ENCODE assay signal across 29 cellular contexts in the genomic region with DNA sequence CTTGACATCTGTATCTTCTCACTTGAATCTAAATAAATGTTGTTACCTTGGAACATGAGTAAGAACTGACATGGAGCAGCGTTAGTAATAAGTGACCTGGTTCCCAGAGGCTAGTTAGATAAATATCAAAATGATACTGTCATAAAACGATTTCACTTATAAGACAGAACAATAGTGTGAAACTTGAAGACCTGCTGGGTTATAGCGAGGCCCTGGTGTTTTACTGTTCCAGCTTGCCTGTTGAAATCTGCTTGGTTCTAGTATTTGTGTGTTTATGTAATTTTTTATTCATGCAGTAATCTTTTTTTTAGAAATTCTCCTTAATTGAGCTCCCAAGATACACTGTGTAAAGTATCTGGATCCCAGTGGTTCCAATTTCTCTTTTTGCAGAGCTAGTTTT.
"Had no signal": no experiment of that assay in that cellular context is flagged by ENCODE, and none has a peak within 500 bp of the region (broad histone marks: within the 10 kb centered on the region; RNA-seq: fewer than 3 reads in every experiment).

No MANE protein-coding gene starts in this region.

- ATAC-seq: activated CD4-positive, CD25-positive, alpha-beta regulatory T cell treated with anti-CD3 and anti-CD28 coated beads, Interleukin-2, amount 50 U/mL, for 24 hours; activated CD8-positive, alpha-beta memory T cell treated with anti-CD3 and anti-CD28 coated beads, Interleukin-2, amount 10 ng/mL, durations not matched to agents 7 days and 5 days; activated CD8-positive, alpha-beta T cell treated with anti-CD3 and anti-CD28 coated beads, Interleukin-2, amount 10 ng/mL, durations not matched to agents 7 days and 5 days; activated naive CD8-positive, alpha-beta T cell treated with anti-CD3 and anti-CD28 coated beads, Interleukin-2, amount 50 U/mL, for 24 hours; body of pancreas; effector memory CD8-positive, alpha-beta T cell; foreskin keratinocyte; gastrocnemius medialis; heart left ventricle had no signal

- DNase-seq: activated B cell treated with CpG ODN at 0.5 μM for 24 hours; activated CD4-positive, alpha-beta memory T cell treated with anti-CD3 and anti-CD28 coated beads for 36 hours; activated CD4-positive, alpha-beta T cell treated with anti-CD3 and anti-CD28 coated beads for 48 hours; activated CD8-positive, alpha-beta memory T cell treated with anti-CD3 and anti-CD28 coated beads, Interleukin-2, amount 10 ng/mL, durations not matched to agents 7 days and 5 days; activated CD8-positive, alpha-beta memory T cell treated with anti-CD3 and anti-CD28 coated beads, Interleukin-2, amount 50 U/mL, for 4 hours; activated CD8-positive, alpha-beta T cell treated with anti-CD3 and anti-CD28 coated beads, Interleukin-2, amount 10 ng/mL, durations not matched to agents 7 days and 5 days; activated effector memory CD4-positive, alpha-beta T cell treated with anti-CD3 and anti-CD28 coated beads, Interleukin-2, amount 50 U/mL, for 16 hours; activated naive CD4-positive, alpha-beta T cell treated with anti-CD3 and anti-CD28 coated beads for 36 hours; activated naive CD8-positive, alpha-beta T cell treated with anti-CD3 and anti-CD28 coated beads for 36 hours; activated naive CD8-positive, alpha-beta T cell treated with anti-CD3 and anti-CD28 coated beads, Interleukin-2, amount 50 U/mL, for 24 hours; activated T-cell treated with anti-CD3 and anti-CD28 coated beads, Interleukin-2, amount 50 U/mL, for 1 hour; activated T-cell treated with anti-CD3 and anti-CD28 coated beads, Interleukin-2, amount 50 U/mL, for 48 hours; adrenal gland; amygdala; aorta; body of pancreas; caudate nucleus; cortex of kidney; dermis blood vessel endothelial cell; effector CD4-positive, alpha-beta T cell; effector memory CD8-positive, alpha-beta T cell; erythroblast; foreskin keratinocyte; gastrocnemius medialis; glutamatergic neuron; heart left ventricle; T1000; WERI-Rb-1 had no signal
